In the genomic region with DNA sequence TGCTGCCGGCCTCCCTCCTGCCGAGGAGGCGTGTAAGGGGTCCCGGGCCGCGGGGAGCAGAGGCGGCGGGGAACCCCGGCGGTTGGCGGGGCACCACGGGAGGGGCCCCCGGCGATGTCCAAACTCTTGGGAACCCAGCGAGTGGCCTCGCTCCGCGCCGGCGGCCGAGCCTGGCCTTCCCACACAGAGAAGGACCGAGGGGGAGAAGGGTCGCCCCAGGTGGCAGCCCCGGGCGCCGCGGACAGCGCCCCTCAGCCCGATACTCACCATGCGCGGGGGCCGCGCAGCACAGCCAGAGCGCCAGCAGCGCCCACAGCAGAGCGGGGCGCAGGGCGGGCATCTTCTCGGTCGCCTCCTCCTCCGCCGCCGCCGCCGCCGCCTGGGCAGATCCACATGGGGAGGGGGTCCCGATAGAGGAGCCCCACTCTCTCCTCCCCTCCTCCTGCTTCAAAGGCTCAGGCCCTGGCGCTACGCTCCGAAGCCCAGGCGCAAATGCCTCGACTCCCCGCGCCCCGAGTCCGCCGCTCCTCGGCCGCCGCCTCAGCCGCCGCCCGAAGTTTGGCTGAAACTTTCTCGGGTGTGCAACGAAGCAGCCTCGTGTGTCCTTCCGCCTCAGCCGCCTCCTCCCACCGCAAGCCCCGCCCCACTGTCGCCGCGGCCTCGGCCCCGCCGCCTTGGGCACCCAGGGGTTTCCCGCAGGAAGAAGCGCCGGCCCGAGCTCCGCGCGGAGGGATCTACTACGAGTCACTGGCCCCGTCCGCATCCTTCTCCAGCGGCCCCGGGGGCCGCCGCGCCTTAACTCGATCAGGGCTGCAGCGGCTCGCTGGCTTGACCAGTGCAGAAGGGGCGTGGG, we compare ENCODE assay signal across 8 cellular contexts. TPM values are rescaled to one million over a fixed set of nuclear protein-coding genes. Genes with fewer than 3 reads are reported as not detected.
A peak's percentile ranks its signal among the peaks of the same experiment; 100 is the strongest.
DNase-seq lines count a peak whose midpoint lies in the region; ATAC-seq, FAIRE-seq and TF ChIP-seq lines count a peak whose summit lies in the region.
"Not testable (repeated sequence)": the region's sequence is repeated elsewhere in the genome, so short reads cannot be mapped to it uniquely, and the experiment has no call there.

A gene (minus strand): TSS at position 596 of the 853 bp plus-strand sequence. CDS start 256 bp downstream, at position 340.

- not testable (repeated sequence) for H3K23ac ChIP-seq in neuronal stem cell (ENCODE audit: low read depth, low read length, poor library complexity)

- H3K9me3 ChIP-seq in CD8-positive, alpha-beta T cell (ENCODE audit: low read length); OCI-LY1 (ENCODE audit: low read length); K562 (replicated peaks; ENCODE audit: control insufficient read depth, insufficient read depth, low read depth, low read length); heart right ventricle; neuronal stem cell (replicated peaks in 1 of 2; ENCODE audit: control insufficient read depth in 2 of 2, insufficient read depth in 1 of 2, low read depth in 1 of 2, low read length in 2 of 2): not testable (repeated sequence)

- H4K8ac ChIP-seq in neuronal stem cell (ENCODE audit: low read depth, low read length) = not testable (repeated sequence)

- H2BK120ac ChIP-seq in neuronal stem cell (ENCODE audit: low read depth, low read length) = not testable (repeated sequence)

- H2AK5ac ChIP-seq in neuronal stem cell (ENCODE audit: low read depth, low read length) = not testable (repeated sequence)

- H3K18ac ChIP-seq in neuronal stem cell (ENCODE audit: low read length) = not testable (repeated sequence)

- not testable (repeated sequence) for H3K4ac ChIP-seq in neuronal stem cell (ENCODE audit: low read length)

- H3K9me1 ChIP-seq in K562 (ENCODE audit: control insufficient read depth, insufficient read depth, low read length) = not testable (repeated sequence)

- WGBS in K562 (ENCODE audit: insufficient coverage, low coverage, missing lambda C conversion rate) = 2% methylated on average over 11 of the region's 95 CpGs
- whole genome bisulfite sequencing in heart right ventricle, 2 donors = 1% methylated on average over 39 to 55 of the region's 95 CpGs
- no CpG with 5 or more reads among the region's 95 CpGs for WGBS in neuronal stem cell (ENCODE audit: extremely low coverage in 2 of 2, insufficient read length in 2 of 2, insufficient replicate concordance in 1 of 2), 2 donors

- BruUV-seq in K562 (replicated peaks; lab: Mats Ljungman, UMichigan) = not testable (repeated sequence)

- not testable (repeated sequence) for H3K27ac Mint-ChIP-seq in CD8-positive, alpha-beta T cell
- peak within 1 kb of the TSS; percentile 46 for H3K27ac Mint-ChIP-seq in activated CD4-positive, alpha-beta T cell treated with anti-CD3 and anti-CD28 coated beads, Interleukin-2, amount 10 ng/mL, durations not matched to agents 7 days and 5 days

- not testable (repeated sequence) for TF ChIP-seq POLR2A in K562 (conservative IDR thresholded peaks at IDR 0.05)

- not testable (repeated sequence) for H3K4me1 Mint-ChIP-seq in CD8-positive, alpha-beta T cell (ENCODE audit: low read depth); activated CD4-positive, alpha-beta T cell treated with anti-CD3 and anti-CD28 coated beads, Interleukin-2, amount 10 ng/mL, durations not matched to agents 7 days and 5 days

- not testable (repeated sequence) for H4K20me1 ChIP-seq in OCI-LY1 (ENCODE audit: insufficient read depth, low read length); K562 (replicated peaks; ENCODE audit: control insufficient read depth, insufficient read depth, low read length)

- peak within 1 kb of the TSS; percentile 62; the same call in 1 of the 2 replicates for H3K9ac ChIP-seq in OCI-LY1 (ENCODE audit: low read length)
- not testable (repeated sequence) for H3K9ac ChIP-seq in K562 (ENCODE audit: insufficient read depth in 1 of 2, low read depth in 2 of 2, low read length in 2 of 2); neuronal stem cell (ENCODE audit: low read depth, low read length, poor library complexity)

- POLR2A ChIA-PET in CD8-positive, alpha-beta T cell (lab: Charles Lee); activated CD4-positive, alpha-beta T cell treated with anti-CD3 and anti-CD28 coated beads, Interleukin-2, amount 10 ng/mL, durations not matched to agents 7 days and 5 days (lab: Charles Lee); K562 (lab: Yijun Ruan, JAX): not testable (repeated sequence)

- H3K4me2 ChIP-seq in OCI-LY1 (ENCODE audit: low read length) (peak within 1 kb of the TSS; percentile 53), neuronal stem cell (ENCODE audit: insufficient read depth, low read length, poor library complexity, severe bottlenecking) (peak within 1 kb of the TSS; percentile 25)
- H3K4me2 ChIP-seq in K562 (ENCODE audit: insufficient read depth, low read length) = not testable (repeated sequence)

- not testable (repeated sequence) for H2BK5ac ChIP-seq in neuronal stem cell (ENCODE audit: low read length)

- not testable (repeated sequence) for H3K27ac ChIP-seq in CD8-positive, alpha-beta T cell (ENCODE audit: low read depth, low read length); OCI-LY1 (ENCODE audit: low read depth, low read length, poor library complexity, severe bottlenecking); K562 (ENCODE audit: extremely low read depth, low read depth, low read length); neuronal stem cell (replicated peaks; ENCODE audit: low read length)
- H3K27ac ChIP-seq in heart right ventricle = peak within 1 kb of the TSS; percentile 59 to 92 (median 85)

- not testable (repeated sequence) for H2BK12ac ChIP-seq in neuronal stem cell (ENCODE audit: low read length)

- H3K27me3 Mint-ChIP-seq in CD8-positive, alpha-beta T cell (ENCODE audit: low read depth); activated CD4-positive, alpha-beta T cell treated with anti-CD3 and anti-CD28 coated beads, Interleukin-2, amount 10 ng/mL, durations not matched to agents 7 days and 5 days: not testable (repeated sequence)

- not testable (repeated sequence) for FAIRE-seq in K562 (lab: Jason Lieb, UNC)

- CTCF ChIA-PET in CD8-positive, alpha-beta T cell (lab: Charles Lee); activated CD4-positive, alpha-beta T cell treated with anti-CD3 and anti-CD28 coated beads, Interleukin-2, amount 10 ng/mL, durations not matched to agents 7 days and 5 days (lab: Charles Lee); K562 (lab: Yijun Ruan, JAX; ENCODE audit: low intra/inter-chr PET ratio): not testable (repeated sequence)

- not testable (repeated sequence) for H3K9me2 ChIP-seq in OCI-LY1 (ENCODE audit: low read depth, low read length)

- peak within 1 kb of the TSS; percentile 70 for H3K4me3 Mint-ChIP-seq in CD8-positive, alpha-beta T cell
- H3K4me3 Mint-ChIP-seq in activated CD4-positive, alpha-beta T cell treated with anti-CD3 and anti-CD28 coated beads, Interleukin-2, amount 10 ng/mL, durations not matched to agents 7 days and 5 days = peak within 1 kb of the TSS; percentile 67

- H3K4me3 ChIP-seq in CD8-positive, alpha-beta T cell (ENCODE audit: low read depth, low read length) = not testable (repeated sequence)
- H3K4me3 ChIP-seq in OCI-LY1 (ENCODE audit: low read depth, low read length, poor library complexity, severe bottlenecking) (peak within 1 kb of the TSS; percentile 62), K562 (peak within 1 kb of the TSS; percentile 26), heart right ventricle (peak within 1 kb of the TSS; percentile 58 to 81 (median 69)), neuronal stem cell (ENCODE audit: low read length in 2 of 2) (peak within 1 kb of the TSS; percentile 46 to 80)

- intact Hi-C loops in CD8-positive, alpha-beta T cell (cut with DNase I, micrococcal nuclease); K562 (cut with micrococcal nuclease); heart right ventricle (cut with DNase I): not testable (repeated sequence)

- H3K27me3 ChIP-seq in CD8-positive, alpha-beta T cell (ENCODE audit: insufficient read depth, low read length); OCI-LY1 (ENCODE audit: insufficient read depth, low read length); K562 (ENCODE audit: control insufficient read depth in 2 of 2, insufficient read depth in 2 of 2, low read length in 2 of 2); heart right ventricle; neuronal stem cell (ENCODE audit: control insufficient read depth in 3 of 3, insufficient read depth in 3 of 3, low read depth in 1 of 3, low read length in 3 of 3): not testable (repeated sequence)

- TF ChIP-seq CTCF in CD8-positive, alpha-beta T cell (IDR thresholded peaks at IDR 0.05); OCI-LY1 (IDR thresholded peaks at IDR 0.05; ENCODE audit: low read length); K562 (IDR thresholded peaks at IDR 0.05 in 2 of 3, conservative IDR thresholded peaks at IDR 0.05 in 1 of 3; ENCODE audit: insufficient read depth in 2 of 3, low read depth in 1 of 3, low read length in 3 of 3); heart right ventricle (IDR thresholded peaks at IDR 0.05): not testable (repeated sequence)

- not testable (repeated sequence) for H4K91ac ChIP-seq in neuronal stem cell (ENCODE audit: low read depth, low read length, poor library complexity)

- in situ Hi-C loops in K562 (cut with MboI) = not testable (repeated sequence)

- H2BK15ac ChIP-seq in neuronal stem cell (ENCODE audit: low read length) = not testable (repeated sequence)

- not testable (repeated sequence) for H3K79me1 ChIP-seq in neuronal stem cell (ENCODE audit: low read depth, low read length)

- H2AFZ ChIP-seq in OCI-LY1 (ENCODE audit: low read length); K562 (ENCODE audit: low read depth, low read length): not testable (repeated sequence)
- peak within 1 kb of the TSS; percentile 72 for H2AFZ ChIP-seq in neuronal stem cell (ENCODE audit: low read length)

- TF ChIP-seq EP300 in K562 (IDR thresholded peaks at IDR 0.05; ENCODE audit: low read length) = not testable (repeated sequence)

- not testable (repeated sequence) for H3K79me2 ChIP-seq in OCI-LY1 (ENCODE audit: insufficient read depth, low read length); K562 (ENCODE audit: control insufficient read depth, insufficient read depth, low read length)

- not testable (repeated sequence) for TF ChIP-seq RAD21 in K562 (CRISPR knock-in tag; conservative IDR thresholded peaks at IDR 0.05 in 1 of 2, IDR thresholded peaks at IDR 0.05 in 1 of 2)

- ATAC-seq in CD8-positive, alpha-beta T cell = peak; percentile 76
- ATAC-seq in HG02870 (IDR thresholded peaks at IDR 0.05; ENCODE audit: unreplicated experiment) = peak; percentile 54
- ATAC-seq in K562 = peak; percentile 91
- ATAC-seq in heart right ventricle = peak in 7 of 8 donors; percentile 60 to 88 (median 79)

- H3F3A ChIP-seq in OCI-LY1 (ENCODE audit: insufficient read depth, low read length) = not testable (repeated sequence)

- H3K9me3 Mint-ChIP-seq in CD8-positive, alpha-beta T cell; activated CD4-positive, alpha-beta T cell treated with anti-CD3 and anti-CD28 coated beads, Interleukin-2, amount 10 ng/mL, durations not matched to agents 7 days and 5 days: not testable (repeated sequence)

- H3K4me1 ChIP-seq in CD8-positive, alpha-beta T cell (ENCODE audit: insufficient read depth, low read length); OCI-LY1 (ENCODE audit: insufficient read depth, low read length, severe bottlenecking); K562 (replicated peaks in 1 of 2; ENCODE audit: control insufficient read depth in 2 of 2, insufficient read depth in 2 of 2, low read length in 2 of 2); neuronal stem cell (ENCODE audit: control insufficient read depth in 2 of 2, insufficient read depth in 1 of 2, low read depth in 1 of 2, low read length in 2 of 2): not testable (repeated sequence)
- peaks cover 0 to 14% (median 0%) of the 10 kb centered on the region in 9 donors for H3K4me1 ChIP-seq in heart right ventricle

- DNase-seq in CD8-positive, alpha-beta T cell = peak; percentile 44 to 79 (median 66)
- peak; percentile 68 for DNase-seq in activated CD4-positive, alpha-beta T cell treated with anti-CD3 and anti-CD28 coated beads, Interleukin-2, amount 10 ng/mL, durations not matched to agents 7 days and 5 days
- peak in 1 of 4 experiments; percentile 4 for DNase-seq in K562 (ENCODE audit: extremely low read depth in 1 of 4, low spot score in 3 of 4)
- DNase-seq in heart right ventricle = peak; percentile 58 to 67
- peak; percentile 36 for DNase-seq in neuronal stem cell (ENCODE audit: low spot score)
- peak; percentile 44 to 47 for DNase-seq in stimulated activated CD8-positive, alpha-beta memory T cell treated with anti-CD3 and anti-CD28 coated beads, Interleukin-2, amount 100 ng/mL, for 1 hour (ENCODE audit: low read depth in 2 of 2)

- H3K14ac ChIP-seq in neuronal stem cell (ENCODE audit: low read length) = not testable (repeated sequence)

- H3K36me3 Mint-ChIP-seq in CD8-positive, alpha-beta T cell; activated CD4-positive, alpha-beta T cell treated with anti-CD3 and anti-CD28 coated beads, Interleukin-2, amount 10 ng/mL, durations not matched to agents 7 days and 5 days (ENCODE audit: low read depth): not testable (repeated sequence)

- H3K36me3 ChIP-seq in CD8-positive, alpha-beta T cell (ENCODE audit: insufficient read depth, low read length); OCI-LY1 (ENCODE audit: insufficient read depth, low read length); K562 (ENCODE audit: control insufficient read depth, insufficient read depth, low read length); heart right ventricle; neuronal stem cell (replicated peaks in 1 of 2; ENCODE audit: control insufficient read depth in 2 of 2, insufficient read depth in 2 of 2, low read length in 2 of 2): not testable (repeated sequence)

RNA-seq across cellular contexts. Expression of the gene that starts here (rescaled TPM):
- total RNA-seq in CD8-positive, alpha-beta T cell = 10 to 100 TPM; 25.5 to 28.8 TPM
- 10 to 100 TPM; 64.0 to 76.0 TPM for total RNA-seq in activated CD4-positive, alpha-beta T cell treated with anti-CD3 and anti-CD28 coated beads, Interleukin-2, amount 10 ng/mL, durations not matched to agents 7 days and 5 days
- total RNA-seq in K562 (2011; cell fraction: chromatin; rRNA removed; ENCODE audit: low replicate concordance) = 3.3 and 6.7 TPM in 2 replicates
- total RNA-seq in K562 (2011; cell fraction: nucleolus; rRNA removed) = 1.3 and 4.2 TPM in 2 replicates
- total RNA-seq in K562 (2011; cell fraction: nucleoplasm; rRNA removed) = 4.0 and 5.6 TPM in 2 replicates
- total RNA-seq in K562 (2014; rRNA removed) = 0.50 and 0.98 TPM in 2 replicates
- 0.29 and 0.32 TPM in 2 replicates for total RNA-seq in K562 (2014; rRNA removed; fragmentation: Illumina TruSeq; extraction: Trizol)
- 0.25 and 0.26 TPM in 2 replicates for total RNA-seq in K562 (2015; rRNA removed; fragmentation: Illumina TruSeq; extraction: Trizol)
- total RNA-seq in K562 (2021) = 1.2 and 1.3 TPM in 2 replicates
- polyA plus RNA-seq in K562 (2011; rRNA removed) = 0.27 and 0.40 TPM in 2 replicates
- polyA plus RNA-seq in K562 (2011; cell fraction: cytosol; rRNA removed) = 0.18 and 0.83 TPM in 2 replicates
- polyA plus RNA-seq in K562 (2011; cell fraction: nucleus; rRNA removed) = 0.69 and 2.0 TPM in 2 replicates
- polyA plus RNA-seq in K562 (2012) = 0.26 and 0.52 TPM in 2 replicates
- 0.27 and 0.36 TPM in 2 replicates for polyA plus RNA-seq in K562 (2014; fragmentation: Illumina TruSeq; extraction: Trizol)
- under 1 TPM in 1 of 2 experiments, not detected in 1; 0.04 TPM for polyA plus RNA-seq in K562 (2014; fragmentation: Nextera tagmentation; extraction: Ambion mirVana)
- 0.11 and 0.24 TPM in 2 replicates for polyA plus RNA-seq in K562 (2014; rRNA removed)
- polyA minus RNA-seq in K562 (2011; rRNA and poly(A)+ RNA removed) = 1.5 and 4.2 TPM in 2 replicates
- 0.36 and 2.0 TPM in 2 replicates for polyA minus RNA-seq in K562 (2011; cell fraction: cytosol; rRNA and poly(A)+ RNA removed)
- 1.7 and 2.0 TPM in 2 replicates for polyA minus RNA-seq in K562 (2011; cell fraction: nucleus; rRNA and poly(A)+ RNA removed)
- 10 to 100 TPM; 21.6 to 39.1 (median 24.7) TPM for total RNA-seq in heart right ventricle
- 1 to 10 TPM; 4.1 to 6.6 TPM for polyA plus RNA-seq in heart right ventricle
- 21.5 TPM for polyA plus RNA-seq in neuronal stem cell (2013, experiment 1 of 2)
- 21.7 TPM for polyA plus RNA-seq in neuronal stem cell (2013, experiment 2 of 2)
